ENCODE assay signal across 1 cellular context in genomic region chr1:154353460-154353904, GRCh38.
TF ChIP-seq lines count a peak whose summit lies in the region.

No MANE protein-coding gene starts in this region.

TF ChIP-seq in K562, 482 proteins besides CTCF, POLR2A, EP300 and RAD21 (continued from another document and continues in another):
- no peak for TF ChIP-seq ZBTB9 (CRISPR knock-in tag; IDR thresholded peaks at IDR 0.05)
- no peak for TF ChIP-seq HNRNPLL (IDR thresholded peaks at IDR 0.05; ENCODE audit: low read depth, low read length, poor library complexity, severe bottlenecking)
- TF ChIP-seq FOSL1 (tag; conservative IDR thresholded peaks at IDR 0.05) = peak; percentile 84
- TF ChIP-seq TCF7L2 (IDR thresholded peaks at IDR 0.05; ENCODE audit: low read depth, low read length) = no peak
- no peak for TF ChIP-seq SFPQ (IDR thresholded peaks at IDR 0.05; ENCODE audit: low read depth, low read length)
- TF ChIP-seq ADNP (tag; IDR thresholded peaks at IDR 0.05) = no peak
- TF ChIP-seq BCOR (IDR thresholded peaks at IDR 0.05) = peak; percentile 93
- TF ChIP-seq NFIC (IDR thresholded peaks at IDR 0.05) = peak; percentile 82
- TF ChIP-seq HNRNPUL1 (IDR thresholded peaks at IDR 0.05; ENCODE audit: low read length) = no peak
- no peak for TF ChIP-seq FOXA1 (IDR thresholded peaks at IDR 0.05; ENCODE audit: borderline replicate concordance)
- no peak for TF ChIP-seq PHF20 (IDR thresholded peaks at IDR 0.05; ENCODE audit: partially characterized antibody)
- no peak for TF ChIP-seq ZZZ3 (IDR thresholded peaks at IDR 0.05)
- TF ChIP-seq MEF2A (IDR thresholded peaks at IDR 0.05; ENCODE audit: control insufficient read depth, low read depth, low read length) = no peak
- no peak for TF ChIP-seq ATF2 (CRISPR knock-in tag; IDR thresholded peaks at IDR 0.05)
- TF ChIP-seq ZNF23 (CRISPR knock-in tag; IDR thresholded peaks at IDR 0.05) = no peak
- no peak for TF ChIP-seq HMG20A (CRISPR knock-in tag; conservative IDR thresholded peaks at IDR 0.05)
- TF ChIP-seq POLR2H (tag; IDR thresholded peaks at IDR 0.05; ENCODE audit: low read depth) = no peak
- TF ChIP-seq ZBTB5 (IDR thresholded peaks at IDR 0.05) = no peak
- TF ChIP-seq ZBTB26 (CRISPR knock-in tag; IDR thresholded peaks at IDR 0.05) = 0 out of 2 replicates have a peak, but pooled peaks have one; percentile 9
- no peak for TF ChIP-seq ZNF134 (CRISPR knock-in tag; conservative IDR thresholded peaks at IDR 0.05)
- TF ChIP-seq WHSC1 (IDR thresholded peaks at IDR 0.05; ENCODE audit: low read length) = no peak
- TF ChIP-seq ETV6 (IDR thresholded peaks at IDR 0.05; ENCODE audit: borderline replicate concordance in 1 of 2, low read depth in 2 of 2, low read length in 1 of 2) = peak in 1 of 2 experiments; percentile 73; a peak in 1 of 4 replicates
- no peak for TF ChIP-seq ETV6 (CRISPR knock-in tag; IDR thresholded peaks at IDR 0.05; ENCODE audit: borderline replicate concordance)
- TF ChIP-seq CTBP1 (IDR thresholded peaks at IDR 0.05; ENCODE audit: borderline replicate concordance) = peak; percentile 97
- no peak for TF ChIP-seq MLX (CRISPR knock-in tag; conservative IDR thresholded peaks at IDR 0.05)
- no peak for TF ChIP-seq TAF7 (tag; IDR thresholded peaks at IDR 0.05)
- TF ChIP-seq FOS (IDR thresholded peaks at IDR 0.05; ENCODE audit: extremely low read depth, insufficient read length) = no peak
- no peak for TF ChIP-seq CBX2 (IDR thresholded peaks at IDR 0.05; ENCODE audit: insufficient read depth, low read length, poor library complexity, severe bottlenecking)
- no peak for TF ChIP-seq ZBTB8A (IDR thresholded peaks at IDR 0.05; ENCODE audit: partially characterized antibody)
- TF ChIP-seq ZNF57 (CRISPR knock-in tag; IDR thresholded peaks at IDR 0.05) = no peak
- TF ChIP-seq ZNF77 (CRISPR knock-in tag; IDR thresholded peaks at IDR 0.05) = no peak
- TF ChIP-seq HDAC2 (IDR thresholded peaks at IDR 0.05) = peak; percentile 96
- TF ChIP-seq TCFL5 (CRISPR knock-in tag; conservative IDR thresholded peaks at IDR 0.05) = no peak
- TF ChIP-seq NFXL1 (CRISPR knock-in tag; IDR thresholded peaks at IDR 0.05) = no peak
- TF ChIP-seq ZNF717 (CRISPR knock-in tag; IDR thresholded peaks at IDR 0.05) = no peak
- TF ChIP-seq TCF7 (IDR thresholded peaks at IDR 0.05; ENCODE audit: borderline replicate concordance) = peak; percentile 80; the same call in 1 of the 2 replicates
- no peak for TF ChIP-seq KLF10 (CRISPR knock-in tag; IDR thresholded peaks at IDR 0.05)
- no peak for TF ChIP-seq ETV1 (tag; conservative IDR thresholded peaks at IDR 0.05; ENCODE audit: low read depth)
- TF ChIP-seq HMBOX1 (IDR thresholded peaks at IDR 0.05) = peak; percentile 93
- peak; percentile 92 for TF ChIP-seq CBFA2T3 (IDR thresholded peaks at IDR 0.05)
- TF ChIP-seq ZNF24 (IDR thresholded peaks at IDR 0.05) = no peak; the same call in 1 of the 2 replicates
- TF ChIP-seq ZNF253 (CRISPR knock-in tag; conservative IDR thresholded peaks at IDR 0.05) = no peak
- TF ChIP-seq NFE2L1 (tag; IDR thresholded peaks at IDR 0.05; ENCODE audit: borderline replicate concordance, low read depth) = no peak
- no peak for TF ChIP-seq MIER1 (IDR thresholded peaks at IDR 0.05; ENCODE audit: low read depth)
- no peak for TF ChIP-seq RB1 (IDR thresholded peaks at IDR 0.05; ENCODE audit: low read depth)
- TF ChIP-seq ELF2 (CRISPR knock-in tag; IDR thresholded peaks at IDR 0.05) = no peak
- TF ChIP-seq SNAPC5 (CRISPR knock-in tag; IDR thresholded peaks at IDR 0.05) = no peak
- no peak for TF ChIP-seq ILK (tag; IDR thresholded peaks at IDR 0.05; ENCODE audit: borderline replicate concordance, low read depth)
- TF ChIP-seq ZNF175 (CRISPR knock-in tag; IDR thresholded peaks at IDR 0.05; ENCODE audit: low read depth) = no peak
- no peak for TF ChIP-seq KDM5B (IDR thresholded peaks at IDR 0.05; ENCODE audit: insufficient replicate concordance, low read depth, low read length)
- TF ChIP-seq SREBF1 (IDR thresholded peaks at IDR 0.05; ENCODE audit: borderline replicate concordance, low read depth, low read length) = no peak
- TF ChIP-seq MCM7 (IDR thresholded peaks at IDR 0.05) = no peak
- no peak for TF ChIP-seq NR4A1 (CRISPR knock-in tag; IDR thresholded peaks at IDR 0.05)
- no peak for TF ChIP-seq NR4A1 (tag; IDR thresholded peaks at IDR 0.05)
- peak; percentile 90 for TF ChIP-seq GATA2 (CRISPR knock-in tag; IDR thresholded peaks at IDR 0.05)
- no peak for TF ChIP-seq NFATC3 (IDR thresholded peaks at IDR 0.05)
- no peak for TF ChIP-seq ZNF224 (CRISPR knock-in tag; IDR thresholded peaks at IDR 0.05)
- no peak for TF ChIP-seq ZNF445 (CRISPR knock-in tag; IDR thresholded peaks at IDR 0.05; ENCODE audit: low read depth)
- no peak for TF ChIP-seq ZNF518B (CRISPR knock-in tag; IDR thresholded peaks at IDR 0.05)
- no peak for TF ChIP-seq HSF4 (CRISPR knock-in tag; IDR thresholded peaks at IDR 0.05; ENCODE audit: borderline replicate concordance)
- no peak for TF ChIP-seq CHD1 (IDR thresholded peaks at IDR 0.05; ENCODE audit: low read length)
- TF ChIP-seq HDAC6 (IDR thresholded peaks at IDR 0.05; ENCODE audit: low read depth, low read length) = no peak
- TF ChIP-seq JUNB (CRISPR knock-in tag; conservative IDR thresholded peaks at IDR 0.05) = no peak
- TF ChIP-seq SP1 (CRISPR knock-in tag; IDR thresholded peaks at IDR 0.05) = no peak
- no peak for TF ChIP-seq ZNF668 (CRISPR knock-in tag; IDR thresholded peaks at IDR 0.05)
